7 cellular contexts compared by ENCODE assay signal in the genomic region with DNA sequence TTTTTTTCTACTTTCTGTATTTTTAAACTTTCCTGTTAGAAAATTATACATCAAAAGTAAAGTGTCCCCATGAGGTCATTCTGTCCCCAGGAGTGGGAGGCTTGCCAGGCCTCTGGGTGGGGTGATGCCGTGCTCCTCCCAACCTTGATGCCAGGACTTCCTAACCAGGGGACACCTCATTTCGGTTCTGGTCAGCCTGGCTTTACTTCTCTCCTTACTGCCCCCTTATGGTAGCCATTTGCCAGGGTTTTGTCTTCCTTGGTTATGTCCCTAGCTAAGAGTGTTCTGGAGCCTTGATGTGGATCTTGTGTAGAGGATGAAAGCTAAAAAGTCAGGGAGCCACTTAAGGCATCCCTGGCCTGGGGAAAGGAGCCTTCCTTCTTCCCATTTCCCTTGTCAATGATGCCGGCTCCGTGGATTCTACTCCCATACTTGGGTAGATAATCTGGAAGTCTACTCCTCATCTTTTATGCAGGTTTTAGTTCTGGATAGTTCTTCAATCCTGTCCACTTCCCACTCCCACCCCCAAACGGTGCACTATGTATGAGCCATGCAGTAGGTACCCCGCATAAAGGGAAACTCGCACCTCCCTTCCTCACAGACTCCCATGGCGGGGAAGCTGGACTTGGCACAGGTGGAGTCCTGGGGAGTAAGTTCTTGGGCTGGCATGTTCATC.
DNase-seq lines count a peak whose midpoint lies in the region; ATAC-seq and TF ChIP-seq lines count a peak whose summit lies in the region.

No MANE protein-coding gene starts in this region.

- no peak overlapping the region for H2AFZ ChIP-seq in SU-DHL-6 (ENCODE audit: low read depth, low read length, severe bottlenecking)
- H2AFZ ChIP-seq in neural progenitor cell (replicated peaks): no peak overlapping the region

- H3K36me3 ChIP-seq in SU-DHL-6 (ENCODE audit: low read length) (no peaks in the 10 kb centered on the region), neural progenitor cell (no peaks in the 10 kb centered on the region)

- H3K4me3 Mint-ChIP-seq in neural progenitor cell: no peak overlapping the region

- H3K36me3 Mint-ChIP-seq in neural progenitor cell: no peaks in the 10 kb centered on the region

- H3K4me2 ChIP-seq in SU-DHL-6 (ENCODE audit: low read depth, low read length, poor library complexity, severe bottlenecking) (no peak overlapping the region), neural progenitor cell (no peak overlapping the region)

- no peak overlapping the region for H3K27ac ChIP-seq in SU-DHL-6 (ENCODE audit: low read depth, low read length)
- no peak overlapping the region for H3K27ac ChIP-seq in neural progenitor cell

- H3K9me2 ChIP-seq in SU-DHL-6 (replicated peaks; ENCODE audit: insufficient read depth, low read length): no peaks in the 10 kb centered on the region

- H3K4me1 ChIP-seq in neural progenitor cell: peaks cover 12% of the 10 kb centered on the region

- H3K4me1 Mint-ChIP-seq in neural progenitor cell: peaks cover 23% of the 10 kb centered on the region

- H3K27me3 ChIP-seq in SU-DHL-6 (ENCODE audit: low read length): no peaks in the 10 kb centered on the region
- no peaks in the 10 kb centered on the region for H3K27me3 ChIP-seq in neural progenitor cell

- peak overlapping the region; percentile 42 for H3K27ac Mint-ChIP-seq in neural progenitor cell

- no peaks in the 10 kb centered on the region for H3K79me2 ChIP-seq in SU-DHL-6 (ENCODE audit: insufficient read depth, low read length)
- H3K79me2 ChIP-seq in neural progenitor cell (ENCODE audit: low read depth): no peaks in the 10 kb centered on the region

- no peaks in the 10 kb centered on the region for H3F3A ChIP-seq in SU-DHL-6 (ENCODE audit: insufficient read depth)
- H3F3A ChIP-seq in neural progenitor cell (ENCODE audit: low read depth): peaks cover 35% of the 10 kb centered on the region

- peaks cover 7% of the 10 kb centered on the region for H3K27me3 Mint-ChIP-seq in neural progenitor cell (ENCODE audit: insufficient read depth, low read depth)

- TF ChIP-seq CTCF in SU-DHL-6 (IDR thresholded peaks at IDR 0.05; ENCODE audit: insufficient read depth, low read length, poor library complexity, severe bottlenecking): peak; percentile 35
- peak; percentile 88 for TF ChIP-seq CTCF in fibroblast of the aortic adventitia (IDR thresholded peaks at IDR 0.05; ENCODE audit: insufficient read depth, low read length)
- peak; percentile 71 for TF ChIP-seq CTCF in neural progenitor cell (IDR thresholded peaks at IDR 0.05)

- H3K9me3 Mint-ChIP-seq in neural progenitor cell: no peaks in the 10 kb centered on the region

- ATAC-seq in HG02588 (IDR thresholded peaks at IDR 0.05; ENCODE audit: unreplicated experiment): no peak

- DNase-seq in ELF-1 (ENCODE audit: low read depth, low spot score) (peak; percentile 89), HT-29 (ENCODE audit: low spot score) (peak; percentile 97), fibroblast of the aortic adventitia (ENCODE audit: low read depth) (peak; percentile 80), neural progenitor cell (ENCODE audit: low spot score) (peak; percentile 83), NCI-H2029 (lab: John Stamatoyannopoulos, UW) (no peak)

- H4K20me1 ChIP-seq in SU-DHL-6 (ENCODE audit: low read depth, low read length) (no peaks in the 10 kb centered on the region), neural progenitor cell (ENCODE audit: low read depth) (no peaks in the 10 kb centered on the region)

- H3K9me3 ChIP-seq in SU-DHL-6 (ENCODE audit: insufficient read depth, low read length) (no peaks in the 10 kb centered on the region), neural progenitor cell (ENCODE audit: low read depth) (no peaks in the 10 kb centered on the region)

- H3K4me3 ChIP-seq in SU-DHL-6 (ENCODE audit: insufficient read depth, low read length, poor library complexity, severe bottlenecking): no peak overlapping the region
- no peak overlapping the region for H3K4me3 ChIP-seq in fibroblast of the aortic adventitia (ENCODE audit: low read depth, low read length)
- H3K4me3 ChIP-seq in neural progenitor cell: no peak overlapping the region

- H3K9ac ChIP-seq in SU-DHL-6 (ENCODE audit: low read length) (no peak overlapping the region), neural progenitor cell (no peak overlapping the region)

Comparison
In these comparisons a context has a peak if more than half of its experiments do, and no peak if none do; other contexts are left out.
1. CTCF ChIP-seq: peak in every context shown above with its lines; median percentile 88 in fibroblast of the aortic adventitia; 71 in neural progenitor cell; 35 in SU-DHL-6.